ENCODE assay signal across 8 cellular contexts in genomic region chr21:45439171-45439872, GRCh38. TPM values are rescaled to one million over a fixed set of nuclear protein-coding genes. Genes with fewer than 3 reads are reported as not detected.
DNase-seq lines count a peak whose midpoint lies in the region; ATAC-seq and TF ChIP-seq lines count a peak whose summit lies in the region.

No MANE protein-coding gene starts in this region.

- intact Hi-C loops in heart left ventricle (cut with DNase I) = loop anchor here (1.0 to 10.0 kb wide), 17 partner anchors 37 to 495 kb away; partner anchors contain the start of gene SLX9 (in 1 of the 10)
- intact Hi-C loops in psoas muscle (cut with DNase I) = loop anchor here (1.0 to 5.0 kb wide), 4 partner anchors 147 to 299 kb away; no protein-coding TSS in a partner anchor
- intact Hi-C loops in upper lobe of right lung (cut with DNase I) = no loop called here

- DNase-seq in NCI-H510A treated with DMSO at 0.1 percent for 48 hours (lab: John Stamatoyannopoulos, UW) (peak; percentile 30), NCI-H510A (lab: John Stamatoyannopoulos, UW) (no peak), LoVo (ENCODE audit: low spot score) (peak; percentile 73), T-helper 1 cell (peak; percentile 57 to 83 (median 76)), adipocyte (ENCODE audit: low read depth) (peak; percentile 90), heart left ventricle (peak; percentile 79 to 91 (median 84)), psoas muscle (peak; percentile 84 to 92), upper lobe of right lung (peak; percentile 89)

- TF ChIP-seq CTCF in heart left ventricle (IDR thresholded peaks at IDR 0.05) (peak; percentile 95 to 99 (median 98)), psoas muscle (IDR thresholded peaks at IDR 0.05) (peak; percentile 98), upper lobe of right lung (IDR thresholded peaks at IDR 0.05) (peak; percentile 98)

- no peaks in the 10 kb centered on the region for H3K27me3 ChIP-seq in adipocyte (replicated peaks; ENCODE audit: control insufficient read depth, insufficient read depth, low read length)
- no peaks in the 10 kb centered on the region for H3K27me3 ChIP-seq in heart left ventricle
- H3K27me3 ChIP-seq in psoas muscle (ENCODE audit: insufficient read depth in 3 of 3, low read length in 2 of 3) = peaks cover 0 to 28% (median 0%) of the 10 kb centered on the region in 3 donors
- H3K27me3 ChIP-seq in upper lobe of right lung = no peaks in the 10 kb centered on the region

- H3K4me1 ChIP-seq in adipocyte (ENCODE audit: control insufficient read depth, insufficient read depth, low read length) (peaks cover 7% of the 10 kb centered on the region), heart left ventricle (peaks cover 3 to 30% (median 16%) of the 10 kb centered on the region in 12 donors), psoas muscle (peaks cover 11% of the 10 kb centered on the region), upper lobe of right lung (peaks cover 10% of the 10 kb centered on the region)

- no peaks in the 10 kb centered on the region for H3K36me3 ChIP-seq in adipocyte (ENCODE audit: control insufficient read depth, insufficient read depth, low read length, severe bottlenecking)
- no peaks in the 10 kb centered on the region for H3K36me3 ChIP-seq in heart left ventricle
- no peaks in the 10 kb centered on the region for H3K36me3 ChIP-seq in psoas muscle (ENCODE audit: insufficient read depth in 1 of 2, low read depth in 1 of 2)
- H3K36me3 ChIP-seq in upper lobe of right lung = no peaks in the 10 kb centered on the region

- 11 to 19% (median 15%) methylated on average over 38 to 58 of the region's 58 CpGs for WGBS in heart left ventricle, 4 donors
- 6 to 9% (median 7%) methylated on average over 58 of the region's 58 CpGs for WGBS in psoas muscle, 3 donors

- peak in 1 of 2 donors; percentile 42 for TF ChIP-seq POLR2A in heart left ventricle (IDR thresholded peaks at IDR 0.05)

- peak overlapping the region; percentile 83 for H3K9ac ChIP-seq in adipocyte (ENCODE audit: low read length)

- peak overlapping the region; percentile 56 to 91 (median 80) for H3K27ac ChIP-seq in heart left ventricle
- H3K27ac ChIP-seq in psoas muscle = peak overlapping the region; percentile 64
- H3K27ac ChIP-seq in upper lobe of right lung = peak overlapping the region; percentile 84

- H3K9me3 ChIP-seq in adipocyte (ENCODE audit: control insufficient read depth, low read length) = no peaks in the 10 kb centered on the region
- no peaks in the 10 kb centered on the region for H3K9me3 ChIP-seq in heart left ventricle
- H3K9me3 ChIP-seq in psoas muscle = no peaks in the 10 kb centered on the region
- no peaks in the 10 kb centered on the region for H3K9me3 ChIP-seq in upper lobe of right lung

- H3K4me3 ChIP-seq in adipocyte (ENCODE audit: low read length) (peak overlapping the region; percentile 70), heart left ventricle (peak overlapping the region in 11 of 12 donors; percentile 2 to 58 (median 43)), psoas muscle (peak overlapping the region; percentile 60), upper lobe of right lung (peak overlapping the region; percentile 40)

- peak; percentile 71 to 88 (median 82) for ATAC-seq in heart left ventricle
- ATAC-seq in psoas muscle = peak; percentile 83 to 96 (median 88)
- ATAC-seq in upper lobe of right lung = peak; percentile 89

RNA-seq across cellular contexts. Expression of gene COL18A1, which starts 34.4 kb away (rescaled TPM):
- 100 to 1,000 TPM in 2 of 9 donors, 10 to 100 TPM in 7; 31.7 to 109 (median 59.0) TPM for total RNA-seq in heart left ventricle
- 10 to 100 TPM; 38.9 to 65.6 TPM for polyA plus RNA-seq in heart left ventricle
- total RNA-seq in psoas muscle = 10 to 100 TPM; 11.6 to 21.1 (median 15.1) TPM
- polyA plus RNA-seq in psoas muscle = 10 to 100 TPM in 2 of 3 donors, 1 to 10 TPM in 1; 4.8 to 25.3 (median 11.3) TPM
- total RNA-seq in upper lobe of right lung = 60.4 TPM
